6 cellular contexts compared by ENCODE assay signal in the genomic region with DNA sequence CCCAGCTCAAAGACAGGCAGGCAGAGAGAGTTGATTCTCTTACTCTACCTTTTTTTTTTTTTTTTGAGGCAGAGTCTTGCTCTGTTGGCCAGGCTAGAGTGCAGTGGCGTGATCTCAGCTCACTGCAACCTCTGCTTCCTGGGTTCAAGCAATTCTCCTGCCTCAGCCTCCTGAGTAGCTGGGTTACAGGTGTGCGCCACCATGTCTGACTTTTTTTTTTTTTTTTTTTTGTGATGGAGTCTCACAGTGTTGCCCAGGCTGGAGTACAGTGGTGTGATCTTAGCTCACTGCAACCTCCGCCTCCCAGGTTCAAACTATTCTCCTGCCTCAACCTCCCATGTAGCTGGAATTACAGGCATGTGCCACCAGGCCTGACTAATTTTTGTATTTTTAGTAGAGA. TPM values are rescaled to one million over a fixed set of nuclear protein-coding genes. Genes with fewer than 3 reads are reported as not detected.
"Had no signal": no experiment of that assay in that cellular context is flagged by ENCODE, and none has a peak within 500 bp of the region (broad histone marks: within the 10 kb centered on the region; RNA-seq: fewer than 3 reads in every experiment).

No MANE protein-coding gene starts in this region.

RNA-seq across cellular contexts. Expression of gene GRIFIN, which starts 59.0 kb away (rescaled TPM):
- total RNA-seq: HT1080, M059J, SK-MEL-5, T-cell had no signal
- polyA plus RNA-seq: IgD-negative memory B cell, SK-N-SH had no signal
